10 cellular contexts compared by ENCODE assay signal in genomic region chr4:52714597-52715254, GRCh38. TPM values are rescaled to one million over a fixed set of nuclear protein-coding genes. Genes with fewer than 3 reads are reported as not detected.
A peak's percentile ranks its signal among the peaks of the same experiment; 100 is the strongest.
DNase-seq lines count a peak whose midpoint lies in the region; ATAC-seq and TF ChIP-seq lines count a peak whose summit lies in the region.
"Had no signal": no experiment of that assay in that cellular context is flagged by ENCODE, and none has a peak within 500 bp of the region (broad histone marks: within the 10 kb centered on the region; RNA-seq: fewer than 3 reads in every experiment).

No MANE protein-coding gene starts in this region.

- H3K9me3 Mint-ChIP-seq in activated naive CD4-positive, alpha-beta T cell treated with anti-CD3 and anti-CD28 coated beads, Interleukin-2, amount 50 U/mL, for 72 hours: no peaks in the 10 kb centered on the region
- H3K9me3 Mint-ChIP-seq in naive thymus-derived CD8-positive, alpha-beta T cell: no peaks in the 10 kb centered on the region

- peak overlapping the region; percentile 77 to 87 for H3K27ac Mint-ChIP-seq in activated naive CD4-positive, alpha-beta T cell treated with anti-CD3 and anti-CD28 coated beads, Interleukin-2, amount 50 U/mL, for 72 hours
- peak overlapping the region in 7 of 10 donors; percentile 13 to 77 (median 52) for H3K27ac Mint-ChIP-seq in naive thymus-derived CD8-positive, alpha-beta T cell

- DNase-seq in activated CD4-positive, alpha-beta T cell treated with anti-CD3 and anti-CD28 coated beads for 48 hours: peak; percentile 28
- no peak for DNase-seq in activated CD4-positive, alpha-beta T cell treated with anti-CD3 and anti-CD28 coated beads for 1 hour
- DNase-seq in Kasumi-1 (lab: John Stamatoyannopoulos, UW): peak; percentile 92 to 97
- DNase-seq in activated naive CD4-positive, alpha-beta T cell treated with anti-CD3 and anti-CD28 coated beads, Interleukin-2, amount 50 U/mL, for 72 hours (ENCODE audit: low spot score in 2 of 2): no peak
- DNase-seq in naive thymus-derived CD8-positive, alpha-beta T cell: no peak
- no peak for DNase-seq in RPMI8226
- no peak for DNase-seq in NCI-H524 treated with DMSO at 0.1 percent for 48 hours (lab: John Stamatoyannopoulos, UW)
- DNase-seq in tibial artery: no peak
- DNase-seq: AML-193 had no signal

- H3K27ac ChIP-seq in tibial artery: no peak overlapping the region

- POLR2A ChIA-PET in naive thymus-derived CD8-positive, alpha-beta T cell (lab: Charles Lee): no interaction called here

- no peak for ATAC-seq in activated naive CD4-positive, alpha-beta T cell treated with anti-CD3 and anti-CD28 coated beads, Interleukin-2, amount 50 U/mL, for 72 hours
- no peak for ATAC-seq in naive thymus-derived CD8-positive, alpha-beta T cell

- peaks cover 0 to 24% (median 13%) of the 10 kb centered on the region in 3 donors for H3K36me3 ChIP-seq in tibial artery

- intact Hi-C loops in tibial artery (cut with DNase I; ENCODE audit: low total_unique reads): loop anchor here (5.0 kb wide), 1 partner anchor 153 kb away; no protein-coding TSS in a partner anchor

- no peaks in the 10 kb centered on the region for H3K9me3 ChIP-seq in tibial artery
- H3K9me3 ChIP-seq: right atrium auricular region had no signal

- H3K27me3 ChIP-seq in tibial artery: no peaks in the 10 kb centered on the region
- H3K27me3 ChIP-seq: right atrium auricular region had no signal

- no peak for TF ChIP-seq CTCF in tibial artery (IDR thresholded peaks at IDR 0.05)

- no peak overlapping the region for H3K4me3 ChIP-seq in tibial artery

- H3K4me3 Mint-ChIP-seq in naive thymus-derived CD8-positive, alpha-beta T cell: peak overlapping the region in 9 of 10 donors; percentile 41 to 94 (median 92)

- H3K36me3 Mint-ChIP-seq in activated naive CD4-positive, alpha-beta T cell treated with anti-CD3 and anti-CD28 coated beads, Interleukin-2, amount 50 U/mL, for 72 hours: peaks cover 36 to 38% of the 10 kb centered on the region in 2 donors
- H3K36me3 Mint-ChIP-seq in naive thymus-derived CD8-positive, alpha-beta T cell: peaks cover 0 to 40% (median 11%) of the 10 kb centered on the region in 3 donors

- peaks cover 17 to 44% (median 35%) of the 10 kb centered on the region in 4 donors for H3K4me1 Mint-ChIP-seq in naive thymus-derived CD8-positive, alpha-beta T cell

- peaks cover 0 to 27% (median 17%) of the 10 kb centered on the region in 4 donors for H3K4me1 ChIP-seq in tibial artery

- H3K27me3 Mint-ChIP-seq in naive thymus-derived CD8-positive, alpha-beta T cell: no peaks in the 10 kb centered on the region

RNA-seq across cellular contexts. Expression of gene ERVMER34-1, which starts 36.5 kb away (rescaled TPM):
- under 1 TPM in 1 of 2 donors, not detected in 1; 0.19 TPM for total RNA-seq in activated naive CD4-positive, alpha-beta T cell treated with anti-CD3 and anti-CD28 coated beads, Interleukin-2, amount 50 U/mL, for 72 hours
- total RNA-seq in naive thymus-derived CD8-positive, alpha-beta T cell: not detected
- not detected for polyA plus RNA-seq in naive thymus-derived CD8-positive, alpha-beta T cell

RNA-seq across cellular contexts. Expression of gene USP46, which starts 55.6 kb away (rescaled TPM):
- total RNA-seq in activated naive CD4-positive, alpha-beta T cell treated with anti-CD3 and anti-CD28 coated beads, Interleukin-2, amount 50 U/mL, for 72 hours: 1 to 10 TPM; 1.0 to 4.4 TPM
- total RNA-seq in naive thymus-derived CD8-positive, alpha-beta T cell: 1 to 10 TPM; 2.7 to 3.9 TPM
- under 1 TPM in 2 of 3 donors, not detected in 1; 0.24 to 0.28 TPM for polyA plus RNA-seq in naive thymus-derived CD8-positive, alpha-beta T cell

Comparison
In these comparisons a context has a peak if more than half of its experiments do, and no peak if none do; other contexts are left out.
1. DNase-seq: peak in activated CD4-positive, alpha-beta T cell treated with anti-CD3 and anti-CD28 coated beads for 48 hours (single experiment) and Kasumi-1 (2 of 2); none in activated CD4-positive, alpha-beta T cell treated with anti-CD3 and anti-CD28 coated beads for 1 hour (single experiment), activated naive CD4-positive, alpha-beta T cell treated with anti-CD3 and anti-CD28 coated beads, Interleukin-2, amount 50 U/mL, for 72 hours (0 of 2), naive thymus-derived CD8-positive, alpha-beta T cell (0 of 10), RPMI8226 (single experiment), NCI-H524 treated with DMSO at 0.1 percent for 48 hours (single experiment) and tibial artery (0 of 2).